In genomic region chr5:145403959-145404358, GRCh38 we compare ENCODE assay signal across 24 cellular contexts.
"Had no signal": no experiment of that assay in that cellular context is flagged by ENCODE, and none has a peak within 500 bp of the region (broad histone marks: within the 10 kb centered on the region; RNA-seq: fewer than 3 reads in every experiment).

No MANE protein-coding gene starts in this region.

- H3K27ac ChIP-seq: KMS-11, Peyer's patch, SJSA1 had no signal

- H3K4me3 ChIP-seq: Peyer's patch, SJSA1 had no signal

- H3K9me2 ChIP-seq: SK-N-SH had no signal

- H3K9me3 ChIP-seq: SK-N-SH had no signal

- DNase-seq: MM.1S, NCI-H1092, NCI-H1105, NCI-H1417 treated with DMSO at 0.1 percent for 48 hours, NCI-H1436 treated with DMSO at 0.1 percent for 48 hours, NCI-H1694 treated with DMSO at 0.1 percent for 48 hours, NCI-H187 treated with DMSO at 0.1 percent for 48 hours, NCI-H2029, NCI-H2081, NCI-H2171 treated with DMSO at 0.1 percent for 48 hours, NCI-H2227 treated with DMSO at 0.1 percent for 48 hours, NCI-H446, NCI-H510A treated with DMSO at 0.1 percent for 48 hours, NCI-H524 treated with DMSO at 0.1 percent for 48 hours, NCI-H774, Peyer's patch, Right ventricle myocardium superior, RPMI8226, SHP77 treated with DMSO at 0.1 percent for 48 hours, SK-N-SH, SW 1271, T-helper 1 cell had no signal

- H3K36me3 ChIP-seq: Peyer's patch, SJSA1 had no signal

- H3K4me1 ChIP-seq: Peyer's patch, SJSA1 had no signal

- H3K27me3 ChIP-seq: Peyer's patch, SJSA1 had no signal

- H3K9ac ChIP-seq: KMS-11, SK-N-SH had no signal

- H3K4me2 ChIP-seq: KMS-11, SK-N-SH had no signal
